In the genomic region with DNA sequence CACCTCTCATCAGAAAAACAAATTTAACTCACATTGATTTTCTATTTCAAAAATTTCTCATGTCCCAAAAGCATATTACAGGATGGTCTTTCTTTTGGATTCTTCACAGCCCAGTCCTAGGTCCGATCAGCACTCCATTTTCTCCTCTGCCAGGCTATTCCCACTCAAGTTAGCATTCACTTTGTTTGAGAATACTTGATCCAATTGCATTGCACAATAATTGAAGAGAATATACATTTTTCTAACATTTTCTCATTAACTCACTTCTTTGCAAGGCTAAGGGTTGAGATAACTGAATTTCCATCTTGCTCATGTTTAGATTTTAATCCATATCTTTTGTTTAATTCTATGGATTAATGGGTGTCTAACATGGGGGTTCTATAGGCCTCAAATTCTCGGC, we compare ENCODE assay signal across 22 cellular contexts.
"Had no signal": no experiment of that assay in that cellular context is flagged by ENCODE, and none has a peak within 500 bp of the region (broad histone marks: within the 10 kb centered on the region; RNA-seq: fewer than 3 reads in every experiment).

No MANE protein-coding gene starts in this region.

- H3K9me3 ChIP-seq: colonic mucosa, esophagus squamous epithelium, gastrocnemius medialis, heart right ventricle, lower lobe of right lung had no signal

- H3K36me3 ChIP-seq: colonic mucosa, esophagus squamous epithelium, gastrocnemius medialis, heart right ventricle, left lung, lower lobe of right lung had no signal

- H3K4me1 ChIP-seq: colonic mucosa, esophagus squamous epithelium, gastrocnemius medialis, left lung, lower lobe of right lung had no signal

- H3K27me3 Mint-ChIP-seq: dendritic cell treated with granulocyte-macrophage colony-stimulating factor and Interleukin-4, amounts not matched to agents 40 ng/mL and 50 ng/mL, for 4 days had no signal

- ATAC-seq: effector memory CD8-positive, alpha-beta T cell; esophagus mucosa; gastrocnemius medialis; left lung; lower lobe of right lung; mucosa of descending colon had no signal

- H3K4me3 ChIP-seq: colonic mucosa, esophagus squamous epithelium, gastrocnemius medialis, heart right ventricle, left lung, lower lobe of right lung, mucosa of descending colon had no signal

- H3K27me3 ChIP-seq: colonic mucosa, esophagus squamous epithelium, gastrocnemius medialis, heart right ventricle, left lung had no signal

- DNase-seq: colonic mucosa; cortex of kidney; effector CD8-positive, alpha-beta T cell; effector memory CD8-positive, alpha-beta T cell; endodermal cell; erythroblast; esophagus squamous epithelium; foreskin fibroblast; glutamatergic neuron; left lung; lower lobe of right lung; mesenchymal stem cell; mucosa of descending colon had no signal

- H3K27ac Mint-ChIP-seq: dendritic cell treated with granulocyte-macrophage colony-stimulating factor and Interleukin-4, amounts not matched to agents 40 ng/mL and 50 ng/mL, for 4 days; endodermal cell; mesothelial cell of epicardium had no signal

- H3K4me1 Mint-ChIP-seq: mesothelial cell of epicardium had no signal

- H3K27ac ChIP-seq: colonic mucosa, epithelial cell of prostate, esophagus squamous epithelium, gastrocnemius medialis, heart right ventricle, left lung, lower lobe of right lung had no signal

- H3K36me3 Mint-ChIP-seq: mesothelial cell of epicardium had no signal

- H3K9me3 Mint-ChIP-seq: endodermal cell, mesothelial cell of epicardium had no signal

- FAIRE-seq: endometrium, islet of Langerhans, keratinocyte had no signal

- H3K4me3 Mint-ChIP-seq: dendritic cell treated with granulocyte-macrophage colony-stimulating factor and Interleukin-4, amounts not matched to agents 40 ng/mL and 50 ng/mL, for 4 days; effector memory CD8-positive, alpha-beta T cell; endodermal cell; mesothelial cell of epicardium had no signal
